In genomic region chr17:82772026-82772425, GRCh38 we compare ENCODE assay signal across 13 cellular contexts. TPM values are rescaled to one million over a fixed set of nuclear protein-coding genes. Genes with fewer than 3 reads are reported as not detected.
DNase-seq lines count a peak whose midpoint lies in the region; ATAC-seq and TF ChIP-seq lines count a peak whose summit lies in the region.
"Had no signal": no experiment of that assay in that cellular context is flagged by ENCODE, and none has a peak within 500 bp of the region (broad histone marks: within the 10 kb centered on the region; RNA-seq: fewer than 3 reads in every experiment).

No MANE protein-coding gene starts in this region.

- TF ChIP-seq POLR2A in heart left ventricle (IDR thresholded peaks at IDR 0.05) (no peak), transverse colon (IDR thresholded peaks at IDR 0.05) (no peak)

- H3K9me3 ChIP-seq in heart left ventricle (no peaks in the 10 kb centered on the region), left ventricle myocardium inferior (replicated peaks) (no peaks in the 10 kb centered on the region), transverse colon (no peaks in the 10 kb centered on the region)

- 85 to 89% (median 87%) methylated on average over 3 of the region's 3 CpGs for WGBS in heart left ventricle, 4 donors
- WGBS in transverse colon (ENCODE audit: low coverage in 1 of 2), 2 donors: 38% methylated on average over 3 of the region's 3 CpGs; no CpG with 5 or more reads in 1 of the 2 donors

- ATAC-seq in heart left ventricle: peak; percentile 18 to 59 (median 51)
- peak; percentile 35 for ATAC-seq in foreskin keratinocyte
- ATAC-seq in HG03175 (IDR thresholded peaks at IDR 0.05; ENCODE audit: unreplicated experiment): no peak
- ATAC-seq: HCT116 had no signal

- DNase-seq in heart left ventricle (no peak), left ventricle myocardium inferior (no peak), amniotic epithelial cell (ENCODE audit: low read depth) (peak; percentile 82), foreskin keratinocyte (peak in 1 of 2 donors; percentile 71), transverse colon (peak; percentile 62), NCI-H82 (lab: John Stamatoyannopoulos, UW) (no peak), NCI-H1436 treated with DMSO at 0.1 percent for 48 hours (lab: John Stamatoyannopoulos, UW) (no peak)
- DNase-seq: activated CD4-positive, alpha-beta T cell treated with anti-CD3 and anti-CD28 coated beads, Interleukin-2, amount 50 U/mL, for 1 hour; effector CD4-positive, alpha-beta T cell; NCI-H524 treated with DMSO at 0.1 percent for 48 hours had no signal

- no peaks in the 10 kb centered on the region for H3K27me3 ChIP-seq in heart left ventricle
- H3K27me3 ChIP-seq in left ventricle myocardium inferior (ENCODE audit: low read depth): no peaks in the 10 kb centered on the region
- H3K27me3 ChIP-seq in foreskin keratinocyte: no peaks in the 10 kb centered on the region
- no peaks in the 10 kb centered on the region for H3K27me3 ChIP-seq in transverse colon

- H3K36me3 ChIP-seq in heart left ventricle (peaks cover 0 to 63% (median 50%) of the 10 kb centered on the region in 9 donors), left ventricle myocardium inferior (peaks cover 46% of the 10 kb centered on the region), transverse colon (no peaks in the 10 kb centered on the region)

- no peak overlapping the region for H3K27ac ChIP-seq in heart left ventricle
- H3K27ac ChIP-seq in left ventricle myocardium inferior (replicated peaks): no peak overlapping the region
- no peak overlapping the region for H3K27ac ChIP-seq in foreskin keratinocyte
- H3K27ac ChIP-seq in transverse colon: peak overlapping the region; percentile 60 to 71 (median 65)
- H3K27ac ChIP-seq: SK-N-MC had no signal

- H3K4me1 ChIP-seq in heart left ventricle (peaks cover 0 to 8% (median 2%) of the 10 kb centered on the region in 12 donors), left ventricle myocardium inferior (peaks cover 6% of the 10 kb centered on the region), foreskin keratinocyte (no peaks in the 10 kb centered on the region), transverse colon (peaks cover 7 to 24% (median 9%) of the 10 kb centered on the region in 4 donors)

- intact Hi-C loops in heart left ventricle (cut with DNase I): loop anchor here in 4 of 10 donors (5.0 to 10.0 kb wide), 3 partner anchors 417 to 425 kb away; partner anchors contain the start of gene TEX19 (in 1 of the 4)
- intact Hi-C loops in left ventricle myocardium inferior (cut with micrococcal nuclease): no loop called here
- intact Hi-C loops in transverse colon (cut with DNase I; ENCODE audit: low total_unique reads): loop anchor here (5.0 to 10.0 kb wide), 2 partner anchors 107 to 420 kb away; no protein-coding TSS in a partner anchor

- TF ChIP-seq EP300 in transverse colon (IDR thresholded peaks at IDR 0.05; ENCODE audit: low read depth): peak; percentile 57

- TF ChIP-seq CTCF in heart left ventricle (IDR thresholded peaks at IDR 0.05) (no peak), left ventricle myocardium inferior (IDR thresholded peaks at IDR 0.05; ENCODE audit: borderline replicate concordance) (no peak), foreskin keratinocyte (conservative IDR thresholded peaks at IDR 0.05) (no peak), transverse colon (IDR thresholded peaks at IDR 0.05) (no peak)

- in situ Hi-C loops in transverse colon (cut with MboI; ENCODE audit: low pct_ligation_motif_present in 1 of 4, low pct_unique_long_range_greater_than_20kb in 1 of 4, low sequenced_read_pairs in 3 of 4): loop anchor here in 1 of 4 donors (25.0 kb wide), 1 partner anchor 110 kb away; no protein-coding TSS in a partner anchor

- H3K4me3 ChIP-seq in heart left ventricle (no peak overlapping the region), left ventricle myocardium inferior (no peak overlapping the region), transverse colon (no peak overlapping the region)
- H3K4me3 ChIP-seq: SK-N-MC had no signal

RNA-seq across cellular contexts. Expression of gene TBCD, which starts 20.2 kb away (rescaled TPM):
- total RNA-seq in heart left ventricle (10 to 100 TPM; 36.9 to 98.4 (median 54.9) TPM), left ventricle myocardium inferior (48.0 TPM), foreskin keratinocyte (76.4 and 91.7 TPM in 2 replicates), transverse colon (100 to 1,000 TPM in 1 of 4 donors, 10 to 100 TPM in 3; 38.6 to 104 (median 39.8) TPM)
- polyA plus RNA-seq in heart left ventricle (10 to 100 TPM; 60.9 to 81.6 TPM), foreskin keratinocyte (104 and 112 TPM in 2 replicates)

RNA-seq across cellular contexts. Expression of gene FN3K, which starts 36.6 kb away (rescaled TPM):
- 100 to 1,000 TPM in 3 of 9 donors, 10 to 100 TPM in 6; 15.5 to 121 (median 69.4) TPM for total RNA-seq in heart left ventricle
- polyA plus RNA-seq in heart left ventricle: 100 to 1,000 TPM in 1 of 2 donors, 10 to 100 TPM in 1; 44.7 to 102 TPM
- total RNA-seq in left ventricle myocardium inferior: 79.1 TPM
- total RNA-seq in foreskin keratinocyte: 1.2 and 1.4 TPM in 2 replicates
- polyA plus RNA-seq in foreskin keratinocyte: 1.3 and 2.4 TPM in 2 replicates
- total RNA-seq in transverse colon: 10 to 100 TPM; 11.2 to 33.0 (median 26.2) TPM

RNA-seq across cellular contexts. Expression of gene FN3KRP, which starts 55.5 kb away (rescaled TPM):
- total RNA-seq in heart left ventricle: 10 to 100 TPM in 7 of 9 donors, 1 to 10 TPM in 2; 6.8 to 20.3 (median 15.8) TPM
- polyA plus RNA-seq in heart left ventricle: 10 to 100 TPM; 11.5 to 23.1 TPM
- total RNA-seq in left ventricle myocardium inferior: 13.6 TPM
- 24.2 and 31.0 TPM in 2 replicates for total RNA-seq in foreskin keratinocyte
- polyA plus RNA-seq in foreskin keratinocyte: 27.2 and 36.6 TPM in 2 replicates
- total RNA-seq in transverse colon: 10 to 100 TPM; 16.3 to 39.6 (median 26.8) TPM

Comparison
In these comparisons a context has a peak if more than half of its experiments do, and no peak if none do; other contexts are left out.
1. DNase-seq: peak in amniotic epithelial cell (single experiment) and transverse colon (single experiment); none in heart left ventricle (0 of 5), left ventricle myocardium inferior (single experiment), NCI-H82 (single experiment) and NCI-H1436 treated with DMSO at 0.1 percent for 48 hours (single experiment).
2. H3K27ac ChIP-seq: peak in transverse colon (4 of 4); none in heart left ventricle (0 of 12), left ventricle myocardium inferior (single experiment) and foreskin keratinocyte (single experiment).